8 cellular contexts compared by ENCODE assay signal in genomic region chr19:37251308-37252229, GRCh38. TPM values are rescaled to one million over a fixed set of nuclear protein-coding genes. Genes with fewer than 3 reads are reported as not detected.
DNase-seq lines count a peak whose midpoint lies in the region; ATAC-seq, FAIRE-seq and TF ChIP-seq lines count a peak whose summit lies in the region.

No MANE protein-coding gene starts in this region.

- no TSS peak for BruUV-seq in K562 (replicated peaks; lab: Mats Ljungman, UMichigan)

- H3K27me3 ChIP-seq in CD4-positive, alpha-beta T cell (ENCODE audit: control insufficient read depth, insufficient read depth, low read length): no peaks in the 10 kb centered on the region
- no peaks in the 10 kb centered on the region for H3K27me3 ChIP-seq in HL-60 (ENCODE audit: insufficient read depth, poor library complexity, severe bottlenecking)
- no peaks in the 10 kb centered on the region for H3K27me3 ChIP-seq in K562 (ENCODE audit: control insufficient read depth in 2 of 2, insufficient read depth in 2 of 2, low read length in 2 of 2)
- no peaks in the 10 kb centered on the region for H3K27me3 ChIP-seq in iPS-15b (ENCODE audit: control insufficient read depth, insufficient read depth, low read length)

- no peaks in the 10 kb centered on the region for H3K79me2 ChIP-seq in K562 (ENCODE audit: control insufficient read depth, insufficient read depth, low read length)

- H3K4me1 Mint-ChIP-seq in CD4-positive, alpha-beta T cell (ENCODE audit: low read depth): no peaks in the 10 kb centered on the region

- peak overlapping the region; percentile 49 for H3K4me3 ChIP-seq in HL-60 (replicated peaks; ENCODE audit: insufficient read depth, low read length)
- H3K4me3 ChIP-seq in K562: peak overlapping the region; percentile 26
- H3K4me3 ChIP-seq in iPS-15b (ENCODE audit: low read depth, low read length): peak overlapping the region; percentile 60
- H3K4me3 ChIP-seq in skin epidermis: peak overlapping the region; percentile 4 to 55 (median 35)

- H3K9me3 Mint-ChIP-seq in CD4-positive, alpha-beta T cell: peaks cover 21% of the 10 kb centered on the region

- no peak for TF ChIP-seq EP300 in K562 (IDR thresholded peaks at IDR 0.05; ENCODE audit: low read length)

- no peak overlapping the region for H3K27ac ChIP-seq in CD4-positive, alpha-beta T cell (ENCODE audit: low read depth, low read length)
- peak overlapping the region; percentile 66 for H3K27ac ChIP-seq in HL-60 (replicated peaks)
- H3K27ac ChIP-seq in K562 (ENCODE audit: extremely low read depth, low read depth, low read length): no peak overlapping the region
- peak overlapping the region in 2 of 21 experiments; percentile 14 to 59 for H3K27ac ChIP-seq in skin epidermis

- in situ Hi-C loops in K562 (cut with MboI): no loop called here

- TF ChIP-seq POLR2A in K562 (conservative IDR thresholded peaks at IDR 0.05): no peak

- H4K20me1 ChIP-seq in K562 (replicated peaks; ENCODE audit: control insufficient read depth, insufficient read depth, low read length): no peaks in the 10 kb centered on the region

- H3K4me2 ChIP-seq in K562 (ENCODE audit: insufficient read depth, low read length): peak overlapping the region; percentile 14; the same call in 1 of the 2 replicates

- no peak overlapping the region for H3K27ac Mint-ChIP-seq in CD4-positive, alpha-beta T cell

- TF ChIP-seq RAD21 in K562 (CRISPR knock-in tag; conservative IDR thresholded peaks at IDR 0.05 in 1 of 2, IDR thresholded peaks at IDR 0.05 in 1 of 2): no peak

- H3K36me3 ChIP-seq in K562 (ENCODE audit: control insufficient read depth, insufficient read depth, low read length) (no peaks in the 10 kb centered on the region), iPS-15b (ENCODE audit: control insufficient read depth, insufficient read depth, low read length) (no peaks in the 10 kb centered on the region)

- peaks cover 81% of the 10 kb centered on the region for H3K9me3 ChIP-seq in CD4-positive, alpha-beta T cell (ENCODE audit: control insufficient read depth, low read length)
- H3K9me3 ChIP-seq in K562 (replicated peaks; ENCODE audit: control insufficient read depth, insufficient read depth, low read depth, low read length) (no peaks in the 10 kb centered on the region), iPS-15b (ENCODE audit: control insufficient read depth, insufficient read depth, low read length) (peaks cover 2% of the 10 kb centered on the region)

- H2AFZ ChIP-seq in K562 (ENCODE audit: low read depth, low read length): no peak overlapping the region

- no peaks in the 10 kb centered on the region for H3K27me3 Mint-ChIP-seq in CD4-positive, alpha-beta T cell

- H3K9me1 ChIP-seq in K562 (ENCODE audit: control insufficient read depth, insufficient read depth, low read length): no peaks in the 10 kb centered on the region

- CTCF ChIA-PET in CD4-positive, alpha-beta T cell (lab: Charles Lee): no interaction called here
- CTCF ChIA-PET in K562 (lab: Yijun Ruan, JAX; ENCODE audit: low intra/inter-chr PET ratio): no interaction called here

- WGBS in K562 (ENCODE audit: insufficient coverage, low coverage, missing lambda C conversion rate): 7% methylated on average over 39 of the region's 39 CpGs

- no peak for TF ChIP-seq CTCF in CD4-positive, alpha-beta T cell (IDR thresholded peaks at IDR 0.05)
- TF ChIP-seq CTCF in HL-60 (IDR thresholded peaks at IDR 0.05; ENCODE audit: insufficient read depth, low read length): no peak
- TF ChIP-seq CTCF in K562 (IDR thresholded peaks at IDR 0.05 in 2 of 3, conservative IDR thresholded peaks at IDR 0.05 in 1 of 3; ENCODE audit: insufficient read depth in 2 of 3, low read depth in 1 of 3, low read length in 3 of 3): no peak

- FAIRE-seq in K562 (lab: Jason Lieb, UNC): no peak

- no peak overlapping the region for H3K4me3 Mint-ChIP-seq in CD4-positive, alpha-beta T cell

- peak in 4 of 10 experiments; percentile 2 to 4 (median 2) for DNase-seq in CD4-positive, alpha-beta T cell
- DNase-seq in HL-60 (ENCODE audit: low read depth in 1 of 2, low spot score in 1 of 2) (peak; percentile 86 to 98), OCI-M2 (lab: John Stamatoyannopoulos, UW; ENCODE audit: unreplicated experiment) (peak; percentile 100), K562 (ENCODE audit: extremely low read depth in 1 of 4, low spot score in 3 of 4) (peak in 3 of 4 experiments; percentile 17 to 25 (median 19)), LoVo (ENCODE audit: low spot score) (no peak)

- intact Hi-C loops in CD4-positive, alpha-beta T cell (cut with DNase I, micrococcal nuclease): loop anchor here in 1 of 2 experiments (10.0 kb wide), 1 partner anchor 297 kb away; no protein-coding TSS in a partner anchor
- intact Hi-C loops in K562 (cut with micrococcal nuclease): no loop called here

- H3K4me1 ChIP-seq in K562 (replicated peaks in 1 of 2; ENCODE audit: control insufficient read depth in 2 of 2, insufficient read depth in 2 of 2, low read length in 2 of 2) (peaks cover 0 to 4% of the 10 kb centered on the region in 2 experiments; a peak in 1 of 5 replicates), iPS-15b (ENCODE audit: control insufficient read depth, insufficient read depth, low read length) (no peaks in the 10 kb centered on the region)

- POLR2A ChIA-PET in CD4-positive, alpha-beta T cell (lab: Charles Lee): no interaction called here
- POLR2A ChIA-PET in K562 (lab: Yijun Ruan, JAX): no interaction called here

- H3K9ac ChIP-seq in K562 (ENCODE audit: insufficient read depth in 1 of 2, low read depth in 2 of 2, low read length in 2 of 2): no peak overlapping the region
- peak overlapping the region; percentile 12 for H3K9ac ChIP-seq in iPS-15b (ENCODE audit: low read depth, low read length)

- peak; percentile 24 for ATAC-seq in CD4-positive, alpha-beta T cell (ENCODE audit: poor library complexity)
- ATAC-seq in K562: no peak; the same call in 1 of the 3 replicates
- ATAC-seq in GM18517 (IDR thresholded peaks at IDR 0.05; ENCODE audit: unreplicated experiment): no peak

- peaks cover 62% of the 10 kb centered on the region for H3K36me3 Mint-ChIP-seq in CD4-positive, alpha-beta T cell (ENCODE audit: low read depth)

TF ChIP-seq in K562, 482 proteins besides CTCF, POLR2A, EP300 and RAD21 (continues in another document):
- no peak for TF ChIP-seq SIRT6 (IDR thresholded peaks at IDR 0.05; ENCODE audit: low read depth, low read length)

RNA-seq across cellular contexts. Expression of gene ZNF383, which starts 33.6 kb away (rescaled TPM):
- total RNA-seq in CD4-positive, alpha-beta T cell: 10 to 100 TPM; 13.1 to 15.7 TPM
- total RNA-seq in K562 (2011; cell fraction: chromatin; rRNA removed; ENCODE audit: low replicate concordance): 19.4 and 25.6 TPM in 2 replicates
- total RNA-seq in K562 (2011; cell fraction: nucleolus; rRNA removed): 20.1 and 22.2 TPM in 2 replicates
- 23.5 and 35.2 TPM in 2 replicates for total RNA-seq in K562 (2011; cell fraction: nucleoplasm; rRNA removed)
- total RNA-seq in K562 (2014; rRNA removed): 3.5 and 4.9 TPM in 2 replicates
- 7.1 and 8.2 TPM in 2 replicates for total RNA-seq in K562 (2014; rRNA removed; fragmentation: Illumina TruSeq; extraction: Trizol)
- total RNA-seq in K562 (2015; rRNA removed; fragmentation: Illumina TruSeq; extraction: Trizol): 4.3 and 5.6 TPM in 2 replicates
- total RNA-seq in K562 (2021): 5.0 and 5.3 TPM in 2 replicates
- 5.6 and 6.1 TPM in 2 replicates for polyA plus RNA-seq in K562 (2011; rRNA removed)
- polyA plus RNA-seq in K562 (2011; cell fraction: cytosol; rRNA removed): 1.4 and 2.6 TPM in 2 replicates
- 4.9 and 6.3 TPM in 2 replicates for polyA plus RNA-seq in K562 (2011; cell fraction: nucleus; rRNA removed)
- polyA plus RNA-seq in K562 (2012): 3.1 and 3.6 TPM in 2 replicates
- polyA plus RNA-seq in K562 (2014; fragmentation: Illumina TruSeq; extraction: Trizol): 4.2 and 4.6 TPM in 2 replicates
- polyA plus RNA-seq in K562 (2014; fragmentation: Nextera tagmentation; extraction: Ambion mirVana): 1 to 10 TPM; 2.0 to 5.0 TPM
- polyA plus RNA-seq in K562 (2014; rRNA removed): 4.4 and 6.2 TPM in 2 replicates
- 6.8 and 7.2 TPM in 2 replicates for polyA minus RNA-seq in K562 (2011; rRNA and poly(A)+ RNA removed)
- polyA minus RNA-seq in K562 (2011; cell fraction: cytosol; rRNA and poly(A)+ RNA removed): 4.7 and 7.8 TPM in 2 replicates
- 5.9 and 11.8 TPM in 2 replicates for polyA minus RNA-seq in K562 (2011; cell fraction: nucleus; rRNA and poly(A)+ RNA removed)

RNA-seq across cellular contexts. Expression of gene ZNF585B, which starts 41.2 kb away (rescaled TPM):
- 1 to 10 TPM; 6.1 to 6.4 TPM for total RNA-seq in CD4-positive, alpha-beta T cell
- 6.5 and 11.2 TPM in 2 replicates for total RNA-seq in K562 (2011; cell fraction: chromatin; rRNA removed; ENCODE audit: low replicate concordance)
- 7.8 and 13.9 TPM in 2 replicates for total RNA-seq in K562 (2011; cell fraction: nucleolus; rRNA removed)
- 14.1 and 16.5 TPM in 2 replicates for total RNA-seq in K562 (2011; cell fraction: nucleoplasm; rRNA removed)
- total RNA-seq in K562 (2014; rRNA removed): 3.7 and 5.8 TPM in 2 replicates
- 4.6 and 5.1 TPM in 2 replicates for total RNA-seq in K562 (2014; rRNA removed; fragmentation: Illumina TruSeq; extraction: Trizol)
- 5.1 and 5.3 TPM in 2 replicates for total RNA-seq in K562 (2015; rRNA removed; fragmentation: Illumina TruSeq; extraction: Trizol)
- 5.0 and 6.0 TPM in 2 replicates for total RNA-seq in K562 (2021)
- polyA plus RNA-seq in K562 (2011; rRNA removed): 4.2 and 6.5 TPM in 2 replicates
- 2.9 and 3.6 TPM in 2 replicates for polyA plus RNA-seq in K562 (2011; cell fraction: cytosol; rRNA removed)
- polyA plus RNA-seq in K562 (2011; cell fraction: nucleus; rRNA removed): 7.1 and 8.0 TPM in 2 replicates
- polyA plus RNA-seq in K562 (2012): 2.4 and 3.6 TPM in 2 replicates
- polyA plus RNA-seq in K562 (2014; fragmentation: Illumina TruSeq; extraction: Trizol): 3.3 and 4.8 TPM in 2 replicates
- 10 to 100 TPM in 1 of 2 experiments, 1 to 10 TPM in 1; 7.9 to 11.0 TPM for polyA plus RNA-seq in K562 (2014; fragmentation: Nextera tagmentation; extraction: Ambion mirVana)
- 6.4 and 8.6 TPM in 2 replicates for polyA plus RNA-seq in K562 (2014; rRNA removed)
- 4.0 and 6.8 TPM in 2 replicates for polyA minus RNA-seq in K562 (2011; rRNA and poly(A)+ RNA removed)
- 1.3 and 3.0 TPM in 2 replicates for polyA minus RNA-seq in K562 (2011; cell fraction: cytosol; rRNA and poly(A)+ RNA removed)
- 3.6 and 6.7 TPM in 2 replicates for polyA minus RNA-seq in K562 (2011; cell fraction: nucleus; rRNA and poly(A)+ RNA removed)
